ENCODE assay signal across 8 cellular contexts in genomic region chr7:139680676-139681462, GRCh38.
DNase-seq lines count a peak whose midpoint lies in the region; ATAC-seq and TF ChIP-seq lines count a peak whose summit lies in the region.

No MANE protein-coding gene starts in this region.

- no peaks in the 10 kb centered on the region for H3K9me3 ChIP-seq in esophagus squamous epithelium

- peaks cover 0 to 29% (median 0%) of the 10 kb centered on the region in 3 donors for H3K36me3 ChIP-seq in esophagus squamous epithelium

- peaks cover 14 to 46% (median 32%) of the 10 kb centered on the region in 3 donors for H3K4me1 ChIP-seq in esophagus squamous epithelium

- WGBS in esophagus squamous epithelium, 2 donors = 35 to 52% methylated on average over 8 to 11 of the region's 11 CpGs

- peak; percentile 61 for ATAC-seq in GM21423 (IDR thresholded peaks at IDR 0.05; ENCODE audit: unreplicated experiment)

- H3K27ac ChIP-seq in esophagus squamous epithelium = peak overlapping the region; percentile 16 to 76 (median 64)

- TF ChIP-seq CTCF in esophagus squamous epithelium (IDR thresholded peaks at IDR 0.05) = no peak

- no peak for TF ChIP-seq POLR2A in esophagus squamous epithelium (IDR thresholded peaks at IDR 0.05)

- H3K27me3 ChIP-seq in esophagus squamous epithelium = no peaks in the 10 kb centered on the region

- no peak overlapping the region for H3K4me3 ChIP-seq in esophagus squamous epithelium

- DNase-seq in NCI-H2107 treated with DMSO at 0.1 percent for 48 hours (lab: John Stamatoyannopoulos, UW; ENCODE audit: unreplicated experiment) (peak; percentile 90), activated T-cell treated with anti-CD3 and anti-CD28 coated beads for 1 hour (ENCODE audit: low read depth) (peak; percentile 18), esophagus squamous epithelium (lab: John Stamatoyannopoulos, UW) (no peak), posterior vena cava (ENCODE audit: low spot score) (peak; percentile 86), NCI-H2227 treated with DMSO at 0.1 percent for 48 hours (lab: John Stamatoyannopoulos, UW) (no peak), NCI-H1436 treated with DMSO at 0.1 percent for 48 hours (lab: John Stamatoyannopoulos, UW) (no peak)
- no peak for DNase-seq in NK-92 treated with Interleukin-12 subunit alpha and Interleukin-12 subunit beta, amount 100 ng/mL, for 24 hours (lab: John Stamatoyannopoulos, UW)

- intact Hi-C loops in esophagus squamous epithelium (cut with DNase I) = no loop called here
- intact Hi-C loops in posterior vena cava (cut with DNase I) = no loop called here

Comparison
In these comparisons a context has a peak if more than half of its experiments do, and no peak if none do; other contexts are left out.
1. DNase-seq: peak in NCI-H2107 treated with DMSO at 0.1 percent for 48 hours (single experiment), activated T-cell treated with anti-CD3 and anti-CD28 coated beads for 1 hour (single experiment) and posterior vena cava (single experiment); none in esophagus squamous epithelium (single experiment), NK-92 treated with Interleukin-12 subunit alpha and Interleukin-12 subunit beta, amount 100 ng/mL, for 24 hours (single experiment), NCI-H2227 treated with DMSO at 0.1 percent for 48 hours (single experiment) and NCI-H1436 treated with DMSO at 0.1 percent for 48 hours (single experiment).